12 cellular contexts compared by ENCODE assay signal in genomic region chr19:18501351-18501750, GRCh38. TPM values are rescaled to one million over a fixed set of nuclear protein-coding genes. Genes with fewer than 3 reads are reported as not detected.
A peak's percentile ranks its signal among the peaks of the same experiment; 100 is the strongest.
DNase-seq lines count a peak whose midpoint lies in the region; ATAC-seq and TF ChIP-seq lines count a peak whose summit lies in the region.
"Had no signal": no experiment of that assay in that cellular context is flagged by ENCODE, and none has a peak within 500 bp of the region (broad histone marks: within the 10 kb centered on the region; RNA-seq: fewer than 3 reads in every experiment).

No MANE protein-coding gene starts in this region.

- no peaks in the 10 kb centered on the region for H3K9me3 Mint-ChIP-seq in CD4-positive, alpha-beta T cell
- no peaks in the 10 kb centered on the region for H3K9me3 Mint-ChIP-seq in T-cell
- H3K9me3 Mint-ChIP-seq: activated naive CD4-positive, alpha-beta T cell treated with anti-CD3 and anti-CD28 coated beads, Interleukin-2, amount 50 U/mL, for 24 hours; neural progenitor cell had no signal

- no peaks in the 10 kb centered on the region for H3K27me3 Mint-ChIP-seq in CD4-positive, alpha-beta T cell
- no peaks in the 10 kb centered on the region for H3K27me3 Mint-ChIP-seq in T-cell
- H3K27me3 Mint-ChIP-seq: activated naive CD4-positive, alpha-beta T cell treated with anti-CD3 and anti-CD28 coated beads, Interleukin-2, amount 50 U/mL, for 24 hours had no signal

- no peak overlapping the region for H3K4me3 ChIP-seq in gastroesophageal sphincter
- no peak overlapping the region for H3K4me3 ChIP-seq in stomach
- H3K4me3 ChIP-seq in MM.1S (ENCODE audit: low read length) = no peak overlapping the region
- H3K4me3 ChIP-seq: left lung, neural progenitor cell, SK-N-MC had no signal

- peaks cover 100% of the 10 kb centered on the region for H3K79me2 ChIP-seq in MM.1S (ENCODE audit: low read length)

- peaks cover 94% of the 10 kb centered on the region for H4K20me1 ChIP-seq in MM.1S (ENCODE audit: insufficient read depth, low read length)

- H3K9me2 ChIP-seq in MM.1S (replicated peaks; ENCODE audit: insufficient read depth, low read length) = no peaks in the 10 kb centered on the region

- no peak for TF ChIP-seq CTCF in CD4-positive, alpha-beta T cell (IDR thresholded peaks at IDR 0.05)
- TF ChIP-seq CTCF in gastroesophageal sphincter (IDR thresholded peaks at IDR 0.05) (no peak), stomach (IDR thresholded peaks at IDR 0.05) (no peak), MM.1S (IDR thresholded peaks at IDR 0.05; ENCODE audit: low read length) (no peak)

- no peak overlapping the region for H3K27ac ChIP-seq in CD4-positive, alpha-beta T cell (ENCODE audit: low read depth, low read length)
- peak overlapping the region in 3 of 4 donors; percentile 66 to 69 (median 68) for H3K27ac ChIP-seq in gastroesophageal sphincter
- peak overlapping the region; percentile 13 to 75 (median 73) for H3K27ac ChIP-seq in stomach
- no peak overlapping the region for H3K27ac ChIP-seq in MM.1S (ENCODE audit: low read length)
- H3K27ac ChIP-seq: neural progenitor cell, SK-N-MC had no signal

- H3K4me1 ChIP-seq in gastroesophageal sphincter (peaks cover 4 to 99% (median 82%) of the 10 kb centered on the region in 3 donors), stomach (peaks cover 83 to 100% (median 97%) of the 10 kb centered on the region in 4 donors), MM.1S (ENCODE audit: low read length) (peaks cover 29% of the 10 kb centered on the region)
- H3K4me1 ChIP-seq: neural progenitor cell had no signal

- intact Hi-C loops in CD4-positive, alpha-beta T cell (cut with DNase I, micrococcal nuclease) = no loop called here
- intact Hi-C loops in stomach (cut with DNase I; ENCODE audit: low total_unique reads) = no loop called here

- H3K4me3 Mint-ChIP-seq in CD4-positive, alpha-beta T cell = no peak overlapping the region
- H3K4me3 Mint-ChIP-seq in T-cell = no peak overlapping the region
- H3K4me3 Mint-ChIP-seq: activated naive CD4-positive, alpha-beta T cell treated with anti-CD3 and anti-CD28 coated beads, Interleukin-2, amount 50 U/mL, for 24 hours; neural progenitor cell had no signal

- no peaks in the 10 kb centered on the region for H3K27me3 ChIP-seq in CD4-positive, alpha-beta T cell (ENCODE audit: control insufficient read depth, insufficient read depth, low read length)
- no peaks in the 10 kb centered on the region for H3K27me3 ChIP-seq in gastroesophageal sphincter
- H3K27me3 ChIP-seq in stomach = no peaks in the 10 kb centered on the region
- no peaks in the 10 kb centered on the region for H3K27me3 ChIP-seq in MM.1S (replicated peaks; ENCODE audit: insufficient read depth, low read length)
- H3K27me3 ChIP-seq: left lung, neural progenitor cell had no signal

- no peaks in the 10 kb centered on the region for H3K9me3 ChIP-seq in CD4-positive, alpha-beta T cell (ENCODE audit: control insufficient read depth, low read length)
- no peaks in the 10 kb centered on the region for H3K9me3 ChIP-seq in gastroesophageal sphincter
- H3K9me3 ChIP-seq in stomach = no peaks in the 10 kb centered on the region
- H3K9me3 ChIP-seq in MM.1S (replicated peaks; ENCODE audit: insufficient read depth, low read length) = no peaks in the 10 kb centered on the region
- H3K9me3 ChIP-seq: left lung had no signal

- H3K27ac Mint-ChIP-seq in CD4-positive, alpha-beta T cell = peak overlapping the region; percentile 51
- peak overlapping the region; percentile 58 to 85 for H3K27ac Mint-ChIP-seq in T-cell
- H3K27ac Mint-ChIP-seq: neural progenitor cell had no signal

- H3K4me2 ChIP-seq in MM.1S (ENCODE audit: low read depth, low read length) = no peak overlapping the region
- H3K4me2 ChIP-seq: neural progenitor cell had no signal

- no peaks in the 10 kb centered on the region for H3K36me3 ChIP-seq in gastroesophageal sphincter
- H3K36me3 ChIP-seq in stomach = no peaks in the 10 kb centered on the region
- no peaks in the 10 kb centered on the region for H3K36me3 ChIP-seq in MM.1S (replicated peaks; ENCODE audit: insufficient read depth, low read length)
- H3K36me3 ChIP-seq: left lung, neural progenitor cell had no signal

- DNase-seq in CD4-positive, alpha-beta T cell = no peak
- DNase-seq in T-cell (no peak), stomach (no peak), MM.1S (no peak), HEK293T (ENCODE audit: extremely low spot score) (no peak), NCI-H69 (lab: John Stamatoyannopoulos, UW) (no peak)
- DNase-seq: left lung, NCI-H1092 treated with DMSO at 0.1 percent for 48 hours had no signal

- peaks cover 6% of the 10 kb centered on the region; the same call in 1 of the 2 replicates for H3F3A ChIP-seq in MM.1S (ENCODE audit: insufficient read depth, low read length)

- WGBS in gastroesophageal sphincter (ENCODE audit: low coverage in 1 of 2), 2 donors = 85 to 93% methylated on average over 4 to 7 of the region's 13 CpGs
- WGBS in stomach, 5 donors = 86 to 93% (median 90%) methylated on average over 13 of the region's 13 CpGs

- peaks cover 87% of the 10 kb centered on the region for H3K4me1 Mint-ChIP-seq in CD4-positive, alpha-beta T cell (ENCODE audit: low read depth)
- H3K4me1 Mint-ChIP-seq in T-cell = peaks cover 77 to 96% (median 96%) of the 10 kb centered on the region in 3 donors

- no peak for TF ChIP-seq EP300 in gastroesophageal sphincter (IDR thresholded peaks at IDR 0.05)
- TF ChIP-seq EP300 in stomach (IDR thresholded peaks at IDR 0.05) = no peak

- no peak overlapping the region for H3K9ac ChIP-seq in MM.1S (ENCODE audit: low read length)
- H3K9ac ChIP-seq: neural progenitor cell had no signal

- ATAC-seq in CD4-positive, alpha-beta T cell (ENCODE audit: poor library complexity) = no peak
- ATAC-seq in T-cell (replicated peaks in 1 of 4) (no peak), gastroesophageal sphincter (no peak)
- ATAC-seq: left lung had no signal

- CTCF ChIA-PET in CD4-positive, alpha-beta T cell (lab: Charles Lee) = no interaction called here
- CTCF ChIA-PET in T-cell (lab: Charles Lee) = no interaction called here
- CTCF ChIA-PET in HEK293T (lab: Yijun Ruan, JAX) = no interaction called here

- POLR2A ChIA-PET in CD4-positive, alpha-beta T cell (lab: Charles Lee) = no interaction called here
- POLR2A ChIA-PET in T-cell (lab: Charles Lee) = no interaction called here
- POLR2A ChIA-PET in HEK293T (lab: Yijun Ruan, JAX) = no interaction called here

- TF ChIP-seq POLR2A in gastroesophageal sphincter (IDR thresholded peaks at IDR 0.05) (no peak), stomach (IDR thresholded peaks at IDR 0.05) (no peak)

- no peak overlapping the region for H2AFZ ChIP-seq in MM.1S (ENCODE audit: low read length)
- H2AFZ ChIP-seq: neural progenitor cell had no signal

- H3K36me3 Mint-ChIP-seq in CD4-positive, alpha-beta T cell (ENCODE audit: low read depth) = no peaks in the 10 kb centered on the region
- H3K36me3 Mint-ChIP-seq in T-cell = no peaks in the 10 kb centered on the region
- H3K36me3 Mint-ChIP-seq: activated naive CD4-positive, alpha-beta T cell treated with anti-CD3 and anti-CD28 coated beads, Interleukin-2, amount 50 U/mL, for 24 hours; neural progenitor cell had no signal

TF ChIP-seq in HEK293T, 16 proteins besides CTCF, POLR2A, EP300 and RAD21:
- TF ChIP-seq NFRKB (IDR thresholded peaks at IDR 0.05) (no peak), SUZ12 (IDR thresholded peaks at IDR 0.05) (no peak), SP1 (IDR thresholded peaks at IDR 0.05) (no peak)

RNA-seq across cellular contexts. Expression of gene ELL, which starts 20.5 kb away (rescaled TPM):
- 10 to 100 TPM; 46.2 to 46.8 TPM for total RNA-seq in CD4-positive, alpha-beta T cell
- total RNA-seq in T-cell = 10 to 100 TPM; 27.2 to 46.4 (median 33.4) TPM
- total RNA-seq in gastroesophageal sphincter = 10 to 100 TPM; 12.5 to 19.0 (median 14.7) TPM
- total RNA-seq in stomach = 10 to 100 TPM in 3 of 5 donors, 1 to 10 TPM in 2; 8.0 to 88.7 (median 13.5) TPM
- 10 to 100 TPM in 1 of 3 donors, 1 to 10 TPM in 2; 4.1 to 12.7 (median 8.1) TPM for polyA plus RNA-seq in stomach

RNA-seq across cellular contexts. Expression of gene FKBP8, which starts 42.0 kb away (rescaled TPM):
- total RNA-seq in CD4-positive, alpha-beta T cell = 100 to 1,000 TPM; 147 to 152 TPM
- total RNA-seq in T-cell (100 to 1,000 TPM; 158 to 282 (median 244) TPM), gastroesophageal sphincter (100 to 1,000 TPM; 408 to 436 (median 418) TPM), stomach (100 to 1,000 TPM in 4 of 5 donors, 10 to 100 TPM in 1; 87.8 to 819 (median 197) TPM)
- 100 to 1,000 TPM; 157 to 254 (median 249) TPM for polyA plus RNA-seq in stomach

RNA-seq across cellular contexts. Expression of gene KXD1, which starts 56.3 kb away (rescaled TPM):
- 10 to 100 TPM; 64.2 to 66.9 TPM for total RNA-seq in CD4-positive, alpha-beta T cell
- total RNA-seq in T-cell (100 to 1,000 TPM in 1 of 5 donors, 10 to 100 TPM in 4; 73.1 to 112 (median 95.8) TPM), gastroesophageal sphincter (100 to 1,000 TPM; 130 to 137 (median 135) TPM), stomach (100 to 1,000 TPM in 2 of 5 donors, 10 to 100 TPM in 3; 30.8 to 513 (median 55.4) TPM)
- 100 to 1,000 TPM in 1 of 3 donors, 10 to 100 TPM in 2; 71.0 to 131 (median 84.5) TPM for polyA plus RNA-seq in stomach

Comparison
In these comparisons a context has a peak if more than half of its experiments do, and no peak if none do; other contexts are left out.
1. H3K27ac ChIP-seq: peak in gastroesophageal sphincter (3 of 4) and stomach (5 of 5); none in CD4-positive, alpha-beta T cell (single experiment) and MM.1S (single experiment).